ENCODE assay signal across 15 cellular contexts in the genomic region with DNA sequence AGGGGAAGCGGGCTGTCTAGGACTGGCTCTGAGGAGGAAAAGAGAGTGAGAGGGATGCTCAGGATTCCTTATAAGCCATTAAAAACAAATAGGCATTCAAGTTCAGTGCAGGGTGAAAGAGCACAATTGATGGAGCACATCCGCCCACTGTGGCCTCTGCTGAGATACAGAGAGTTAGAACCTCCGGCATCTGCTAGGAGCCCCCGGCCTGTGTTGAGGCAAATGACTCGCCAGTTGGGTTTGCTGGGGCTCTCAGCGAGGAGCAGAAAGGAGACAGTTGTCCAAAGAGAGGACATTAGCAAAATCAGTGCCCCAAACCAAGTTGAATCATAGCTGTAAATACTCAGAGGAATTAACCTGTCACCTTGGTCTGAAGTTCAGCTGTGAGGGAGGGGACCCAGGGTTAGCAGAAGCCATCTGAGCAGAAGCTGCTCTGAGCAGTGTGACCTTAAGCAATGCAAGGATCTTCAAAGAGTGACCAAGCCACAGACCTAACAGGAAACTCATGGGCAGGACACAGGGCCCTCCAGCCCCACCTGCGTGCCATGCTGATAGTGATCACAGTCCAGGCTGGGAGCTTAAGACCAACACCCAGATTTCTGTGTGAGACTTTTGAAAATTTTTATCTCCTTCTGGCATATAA. TPM values are rescaled to one million over a fixed set of nuclear protein-coding genes. Genes with fewer than 3 reads are reported as not detected.
A peak's percentile ranks its signal among the peaks of the same experiment; 100 is the strongest.
DNase-seq lines count a peak whose midpoint lies in the region; ATAC-seq and TF ChIP-seq lines count a peak whose summit lies in the region.
"Had no signal": no experiment of that assay in that cellular context is flagged by ENCODE, and none has a peak within 500 bp of the region (broad histone marks: within the 10 kb centered on the region; RNA-seq: fewer than 3 reads in every experiment).

No MANE protein-coding gene starts in this region.

- H3K27me3 Mint-ChIP-seq in activated CD8-positive, alpha-beta T cell treated with anti-CD3 and anti-CD28 coated beads for 36 hours, result no peaks in the 10 kb centered on the region
- H3K27me3 Mint-ChIP-seq in stimulated activated memory B cell treated with anti-CD40 and anti-IgM and Interleukin-4, amounts not matched to agents 10 μg/mL and 1 μg/mL and 100 μg/mL, for 72 hours, result no peaks in the 10 kb centered on the region
- H3K27me3 Mint-ChIP-seq: B cell; CD4-positive, alpha-beta T cell had no signal

- H3K27ac Mint-ChIP-seq in activated CD8-positive, alpha-beta T cell treated with anti-CD3 and anti-CD28 coated beads for 36 hours, result no peak overlapping the region
- no peak overlapping the region for H3K27ac Mint-ChIP-seq in stimulated activated memory B cell treated with anti-CD40 and anti-IgM and Interleukin-4, amounts not matched to agents 10 μg/mL and 1 μg/mL and 100 μg/mL, for 72 hours
- H3K27ac Mint-ChIP-seq: B cell; CD4-positive, alpha-beta T cell had no signal

- CTCF ChIA-PET in activated CD8-positive, alpha-beta T cell treated with anti-CD3 and anti-CD28 coated beads for 36 hours (lab: Charles Lee), result interaction anchor here (1.6 kb wide), 1 partner anchor 16 kb away, joined by 5 read pairs; no protein-coding TSS in a partner anchor

- no peaks in the 10 kb centered on the region for H3K36me3 Mint-ChIP-seq in activated CD8-positive, alpha-beta T cell treated with anti-CD3 and anti-CD28 coated beads for 36 hours (ENCODE audit: low read depth)
- H3K36me3 Mint-ChIP-seq in stimulated activated memory B cell treated with anti-CD40 and anti-IgM and Interleukin-4, amounts not matched to agents 10 μg/mL and 1 μg/mL and 100 μg/mL, for 72 hours, result no peaks in the 10 kb centered on the region

- H3K4me3 Mint-ChIP-seq in activated CD8-positive, alpha-beta T cell treated with anti-CD3 and anti-CD28 coated beads for 36 hours, result no peak overlapping the region
- H3K4me3 Mint-ChIP-seq in stimulated activated memory B cell treated with anti-CD40 and anti-IgM and Interleukin-4, amounts not matched to agents 10 μg/mL and 1 μg/mL and 100 μg/mL, for 72 hours, result no peak overlapping the region
- H3K4me3 Mint-ChIP-seq: B cell; CD4-positive, alpha-beta T cell had no signal

- H3K9me3 Mint-ChIP-seq in activated CD8-positive, alpha-beta T cell treated with anti-CD3 and anti-CD28 coated beads for 36 hours, result no peaks in the 10 kb centered on the region
- no peaks in the 10 kb centered on the region for H3K9me3 Mint-ChIP-seq in stimulated activated memory B cell treated with anti-CD40 and anti-IgM and Interleukin-4, amounts not matched to agents 10 μg/mL and 1 μg/mL and 100 μg/mL, for 72 hours
- H3K9me3 Mint-ChIP-seq: CD4-positive, alpha-beta T cell had no signal

- peak; percentile 58 for ATAC-seq in activated CD8-positive, alpha-beta T cell treated with anti-CD3 and anti-CD28 coated beads for 36 hours
- ATAC-seq in stimulated activated memory B cell treated with anti-CD40 and anti-IgM and Interleukin-4, amounts not matched to agents 10 μg/mL and 1 μg/mL and 100 μg/mL, for 72 hours, result peak; percentile 50
- ATAC-seq in GM19324 (IDR thresholded peaks at IDR 0.05; ENCODE audit: low FRiP score, unreplicated experiment), result no peak
- ATAC-seq: HCT116, Panc1, Right ventricle myocardium inferior had no signal

- DNase-seq in NOMO-1 (lab: John Stamatoyannopoulos, UW; ENCODE audit: unreplicated experiment in 2 of 2) (peak; percentile 17 to 51), kidney tubule cell (ENCODE audit: low spot score) (peak; percentile 20), NCI-H748 (lab: John Stamatoyannopoulos, UW; ENCODE audit: unreplicated experiment) (no peak)
- no peak for DNase-seq in activated CD8-positive, alpha-beta T cell treated with anti-CD3 and anti-CD28 coated beads for 36 hours
- no peak for DNase-seq in stimulated activated CD4-positive, alpha-beta T cell treated with anti-CD3 and anti-CD28 coated beads, Interleukin-4, amount 100 ng/mL, for 1 hour
- DNase-seq: CD4-positive, alpha-beta T cell; GM23248; NCI-H187 treated with DMSO at 0.1 percent for 48 hours; NCI-H526 treated with DMSO at 0.1 percent for 48 hours had no signal

- H3K4me1 Mint-ChIP-seq in activated CD8-positive, alpha-beta T cell treated with anti-CD3 and anti-CD28 coated beads for 36 hours (ENCODE audit: low read depth), result peaks cover 24% of the 10 kb centered on the region
- no peaks in the 10 kb centered on the region for H3K4me1 Mint-ChIP-seq in stimulated activated memory B cell treated with anti-CD40 and anti-IgM and Interleukin-4, amounts not matched to agents 10 μg/mL and 1 μg/mL and 100 μg/mL, for 72 hours
- H3K4me1 Mint-ChIP-seq: B cell had no signal

- TF ChIP-seq CTCF in activated CD8-positive, alpha-beta T cell treated with anti-CD3 and anti-CD28 coated beads for 36 hours (IDR thresholded peaks at IDR 0.05), result no peak

- POLR2A ChIA-PET in activated CD8-positive, alpha-beta T cell treated with anti-CD3 and anti-CD28 coated beads for 36 hours (lab: Charles Lee), result no interaction called here

- intact Hi-C loops in activated CD8-positive, alpha-beta T cell treated with anti-CD3 and anti-CD28 coated beads for 36 hours (cut with micrococcal nuclease), result no loop called here

RNA-seq across cellular contexts. Expression of a gene that starts 23.3 kb away (rescaled TPM):
- total RNA-seq in activated CD8-positive, alpha-beta T cell treated with anti-CD3 and anti-CD28 coated beads for 36 hours, result 1 to 10 TPM; 5.8 to 6.0 TPM
- total RNA-seq: GM23248 had no signal

RNA-seq across cellular contexts. Expression of a gene that starts 44.0 kb away (rescaled TPM):
- total RNA-seq in activated CD8-positive, alpha-beta T cell treated with anti-CD3 and anti-CD28 coated beads for 36 hours, result 10 to 100 TPM; 15.0 to 15.8 TPM

Comparison
In these comparisons a context has a peak if more than half of its experiments do, and no peak if none do; other contexts are left out.
1. DNase-seq: peak in NOMO-1 (2 of 2) and kidney tubule cell (single experiment); none in activated CD8-positive, alpha-beta T cell treated with anti-CD3 and anti-CD28 coated beads for 36 hours (single experiment), NCI-H748 (single experiment) and stimulated activated CD4-positive, alpha-beta T cell treated with anti-CD3 and anti-CD28 coated beads, Interleukin-4, amount 100 ng/mL, for 1 hour (single experiment).